23 cellular contexts compared by ENCODE assay signal in genomic region chr11:131375421-131375820, GRCh38. TPM values are rescaled to one million over a fixed set of nuclear protein-coding genes. Genes with fewer than 3 reads are reported as not detected.
A peak's percentile ranks its signal among the peaks of the same experiment; 100 is the strongest.
DNase-seq lines count a peak whose midpoint lies in the region; ATAC-seq and TF ChIP-seq lines count a peak whose summit lies in the region.
"Had no signal": no experiment of that assay in that cellular context is flagged by ENCODE, and none has a peak within 500 bp of the region (broad histone marks: within the 10 kb centered on the region; RNA-seq: fewer than 3 reads in every experiment).

No MANE protein-coding gene starts in this region.

- peaks cover 6% of the 10 kb centered on the region for H3K27me3 Mint-ChIP-seq in GM23338 (ENCODE audit: insufficient read depth, low read depth, poor library complexity)
- H3K27me3 Mint-ChIP-seq in WTC11 (ENCODE audit: low read depth): peaks cover 4% of the 10 kb centered on the region; the same call in 1 of the 2 replicates
- no peaks in the 10 kb centered on the region for H3K27me3 Mint-ChIP-seq in natural killer cell (ENCODE audit: low read depth in 2 of 2)
- H3K27me3 Mint-ChIP-seq: CD8-positive, alpha-beta memory T cell had no signal

- no peaks in the 10 kb centered on the region for H4K20me1 ChIP-seq in GM23338 (replicated peaks; ENCODE audit: insufficient read depth)

- H3K4me1 ChIP-seq in GM23338 (ENCODE audit: insufficient read depth): peaks cover 53% of the 10 kb centered on the region
- H3K4me1 ChIP-seq: A549, BE2C had no signal

- DNase-seq in NCI-H524 (lab: John Stamatoyannopoulos, UW) (peak; percentile 19 to 49), NCI-H524 treated with DMSO at 0.1 percent for 48 hours (lab: John Stamatoyannopoulos, UW) (no peak), GM23338 (ENCODE audit: low spot score) (no peak), WTC11 (ENCODE audit: low spot score) (no peak), retina (peak; percentile 56), natural killer cell (no peak)
- DNase-seq: 8988T; ACHN; AML-193; BE2C; CD4-positive, alpha-beta T cell; CD8-positive, alpha-beta memory T cell; DMS 273 treated with DMSO at 0.1 percent for 48 hours; DMS79; EL; GDM1; H7 had no signal

- POLR2A ChIA-PET in WTC11 (lab: Charles Lee): no interaction called here

- no peak overlapping the region for H3K27ac ChIP-seq in GM23338 (ENCODE audit: low read depth)
- H3K27ac ChIP-seq: A549; BLaER1 treated with 17β-estradiol and CSF1 and Interleukin-3, amounts not matched to agents 10 nM and 100 nM had no signal

- H3K4me3 Mint-ChIP-seq in GM23338 (no peak overlapping the region), WTC11 (no peak overlapping the region), natural killer cell (no peak overlapping the region)
- H3K4me3 Mint-ChIP-seq: CD14-positive monocyte; CD4-positive, alpha-beta T cell; CD8-positive, alpha-beta memory T cell had no signal

- H3K9me2 ChIP-seq in GM23338 (ENCODE audit: insufficient read depth): no peaks in the 10 kb centered on the region

- no peaks in the 10 kb centered on the region for H3K9me3 Mint-ChIP-seq in GM23338
- no peaks in the 10 kb centered on the region for H3K9me3 Mint-ChIP-seq in WTC11
- no peaks in the 10 kb centered on the region for H3K9me3 Mint-ChIP-seq in natural killer cell
- H3K9me3 Mint-ChIP-seq: CD4-positive, alpha-beta T cell had no signal

- H3K27ac Mint-ChIP-seq in GM23338 (no peak overlapping the region), WTC11 (no peak overlapping the region), natural killer cell (no peak overlapping the region)
- H3K27ac Mint-ChIP-seq: CD14-positive monocyte; CD4-positive, alpha-beta T cell; CD8-positive, alpha-beta memory T cell had no signal

- H3K36me3 Mint-ChIP-seq in GM23338 (ENCODE audit: low read depth) (no peaks in the 10 kb centered on the region), WTC11 (no peaks in the 10 kb centered on the region), natural killer cell (no peaks in the 10 kb centered on the region)
- H3K36me3 Mint-ChIP-seq: CD14-positive monocyte; CD8-positive, alpha-beta memory T cell had no signal

- H3F3A ChIP-seq in GM23338 (replicated peaks; ENCODE audit: low read depth): no peaks in the 10 kb centered on the region; the same call in 1 of the 2 replicates

- intact Hi-C loops in natural killer cell (cut with micrococcal nuclease): no loop called here

- CTCF ChIA-PET in WTC11 (lab: Charles Lee): interaction anchor here (1.3 to 1.9 kb wide), 2 partner anchors 31 to 311 kb away, joined by 3 to 5 read pairs; no protein-coding TSS in a partner anchor

- no peaks in the 10 kb centered on the region for H3K27me3 ChIP-seq in GM23338 (ENCODE audit: insufficient read depth)
- H3K27me3 ChIP-seq: BE2C had no signal

- ATAC-seq in GM23338 (peak; percentile 18), WTC11 (peak; percentile 12), GM21619 (IDR thresholded peaks at IDR 0.05; ENCODE audit: unreplicated experiment) (no peak), natural killer cell (no peak)
- ATAC-seq: A549, GM12878, HCT116 had no signal

- H3K79me2 ChIP-seq in GM23338 (replicated peaks; ENCODE audit: insufficient read depth): no peaks in the 10 kb centered on the region

- TF ChIP-seq CTCF in GM23338 (conservative IDR thresholded peaks at IDR 0.05; ENCODE audit: low read depth in 2 of 2) (no peak), WTC11 (IDR thresholded peaks at IDR 0.05) (no peak), natural killer cell (IDR thresholded peaks at IDR 0.05) (no peak)

- H3K4me1 Mint-ChIP-seq in GM23338: peaks cover 26% of the 10 kb centered on the region
- H3K4me1 Mint-ChIP-seq in WTC11: peaks cover 27% of the 10 kb centered on the region
- no peaks in the 10 kb centered on the region for H3K4me1 Mint-ChIP-seq in natural killer cell
- H3K4me1 Mint-ChIP-seq: CD14-positive monocyte; CD8-positive, alpha-beta memory T cell had no signal

- no peak overlapping the region for H3K4me3 ChIP-seq in GM23338
- H3K4me3 ChIP-seq: A549; BLaER1 treated with 17β-estradiol and CSF1 and Interleukin-3, amounts not matched to agents 10 nM and 100 nM; GM12878 had no signal

- no peak overlapping the region for H2AFZ ChIP-seq in GM23338

- 0 out of 2 replicates have a peak overlapping the region, but pooled peaks have one; percentile 6 for H3K4me2 ChIP-seq in GM23338
- H3K4me2 ChIP-seq: A549 had no signal

- no peaks in the 10 kb centered on the region for H3K36me3 ChIP-seq in GM23338 (ENCODE audit: insufficient read depth)
- H3K36me3 ChIP-seq: BE2C; BLaER1 treated with 17β-estradiol and CSF1 and Interleukin-3, amounts not matched to agents 10 nM and 100 nM had no signal

TF ChIP-seq in GM23338, 12 proteins besides CTCF, POLR2A, EP300 and RAD21:
- no peak for TF ChIP-seq JUNB (IDR thresholded peaks at IDR 0.05; ENCODE audit: unreplicated experiment)
- no peak for TF ChIP-seq ZNF331 (CRISPR knock-in tag; IDR thresholded peaks at IDR 0.05; ENCODE audit: low read depth)
- no peak for TF ChIP-seq STAT1 (IDR thresholded peaks at IDR 0.05; ENCODE audit: unreplicated experiment)

TF ChIP-seq in WTC11, 78 proteins besides CTCF, POLR2A, EP300 and RAD21:
- TF ChIP-seq ZNF263 (CRISPR knock-in tag; IDR thresholded peaks at IDR 0.05; ENCODE audit: low read depth) (peak; percentile 65; the same call in 1 of the 2 replicates), CREB1 (CRISPR knock-in tag; IDR thresholded peaks at IDR 0.05) (no peak)

RNA-seq across cellular contexts. Expression of gene NTM, which starts 5.0 kb away (rescaled TPM):
- total RNA-seq in GM23338 (2014; rRNA removed; shearing (Covaris generic)): 5.3 and 14.6 TPM in 2 replicates
- 10.6 and 12.3 TPM in 2 replicates for polyA plus RNA-seq in GM23338 (2016; fragmentation: Nextera tagmentation; extraction: Ambion mirVana)
- total RNA-seq in WTC11 (2021) (11.5 to 16.4 TPM (median 14.5 TPM) in 3 replicates), natural killer cell (not detected)
- total RNA-seq: CD4-positive, alpha-beta T cell; CD8-positive, alpha-beta memory T cell; GM12878 had no signal
- polyA plus RNA-seq: A549; CD14-positive monocyte; CD8-positive, alpha-beta memory T cell; GM12878 had no signal

Comparison
In these comparisons a context has a peak if more than half of its experiments do, and no peak if none do; other contexts are left out.
1. DNase-seq: peak in NCI-H524 (2 of 2) and retina (single experiment); none in NCI-H524 treated with DMSO at 0.1 percent for 48 hours (single experiment), GM23338 (single experiment), WTC11 (single experiment) and natural killer cell (single experiment).
2. ATAC-seq: peak in GM23338 (single experiment) and WTC11 (single experiment); none in GM21619 (single experiment) and natural killer cell (0 of 3).